Comparison of ENCODE assay signal across 17 cellular contexts in the genomic region with DNA sequence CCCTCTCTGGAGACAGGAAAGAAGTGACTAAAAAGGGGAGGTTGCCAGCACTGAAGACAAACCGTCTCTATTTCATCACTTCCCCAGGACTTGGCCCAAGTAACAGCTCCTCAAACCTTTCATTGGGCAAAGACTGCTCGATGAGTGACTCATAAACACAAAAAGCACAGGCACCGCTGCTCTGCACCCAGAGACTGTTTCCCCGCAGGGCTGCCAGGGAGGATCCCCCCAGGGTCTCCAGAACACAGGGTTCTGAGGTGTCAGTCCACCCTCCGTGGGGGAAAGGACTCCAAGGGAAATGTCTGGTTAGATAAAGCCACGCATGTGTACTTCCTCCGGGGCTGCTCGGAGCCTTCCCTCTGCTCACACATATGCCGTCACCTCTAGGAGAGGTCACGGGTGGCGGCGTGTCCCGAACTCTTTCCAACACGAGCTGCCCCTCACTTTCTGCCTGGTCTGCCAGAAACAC. TPM values are rescaled to one million over a fixed set of nuclear protein-coding genes. Genes with fewer than 3 reads are reported as not detected.
DNase-seq lines count a peak whose midpoint lies in the region; TF ChIP-seq lines count a peak whose summit lies in the region.
"Had no signal": no experiment of that assay in that cellular context is flagged by ENCODE, and none has a peak within 500 bp of the region (broad histone marks: within the 10 kb centered on the region; RNA-seq: fewer than 3 reads in every experiment).

No MANE protein-coding gene starts in this region.

- TF ChIP-seq CTCF in HFFc6 (IDR thresholded peaks at IDR 0.05) (no peak), glutamatergic neuron (IDR thresholded peaks at IDR 0.05; ENCODE audit: partially characterized antibody, unreplicated experiment) (no peak)

- H3K27ac ChIP-seq in substantia nigra (ENCODE audit: low read depth, low read length, poor library complexity, severe bottlenecking): no peak overlapping the region
- H3K27ac ChIP-seq: breast epithelium, heart left ventricle, skin epidermis, thyroid gland had no signal

- H3K36me3 Mint-ChIP-seq in HFFc6 (ENCODE audit: low read depth): no peaks in the 10 kb centered on the region
- H3K36me3 Mint-ChIP-seq in glutamatergic neuron (ENCODE audit: unreplicated experiment): no peaks in the 10 kb centered on the region

- H3K4me3 Mint-ChIP-seq in HFFc6 (peak overlapping the region; percentile 71), glutamatergic neuron (ENCODE audit: unreplicated experiment) (no peak overlapping the region)
- H3K4me3 Mint-ChIP-seq: activated naive CD4-positive, alpha-beta T cell treated with anti-CD3 and anti-CD28 coated beads for 36 hours; neural crest cell had no signal

- H3K9me3 Mint-ChIP-seq in HFFc6 (no peaks in the 10 kb centered on the region), glutamatergic neuron (ENCODE audit: unreplicated experiment) (peaks cover 11% of the 10 kb centered on the region)
- H3K9me3 Mint-ChIP-seq: activated naive CD4-positive, alpha-beta T cell treated with anti-CD3 and anti-CD28 coated beads for 36 hours; neural crest cell had no signal

- H3K27me3 Mint-ChIP-seq in HFFc6 (ENCODE audit: insufficient read depth) (peaks cover 30% of the 10 kb centered on the region), glutamatergic neuron (ENCODE audit: unreplicated experiment) (peaks cover 13% of the 10 kb centered on the region)

- peak; percentile 81 for DNase-seq in AG08396 (ENCODE audit: low spot score)
- peak; percentile 72 for DNase-seq in HFFc6
- DNase-seq in RPMI7951 (ENCODE audit: low read depth): peak; percentile 66
- peak; percentile 9 for DNase-seq in glutamatergic neuron
- DNase-seq in activated T-cell treated with anti-CD3 and anti-CD28 coated beads, Interleukin-2, amount 50 U/mL, for 48 hours: no peak
- DNase-seq in substantia nigra (lab: John Stamatoyannopoulos, UW): no peak
- DNase-seq in NCI-H146 (lab: John Stamatoyannopoulos, UW): no peak
- no peak for DNase-seq in NCI-H1436 treated with DMSO at 0.1 percent for 48 hours (lab: John Stamatoyannopoulos, UW)
- DNase-seq: ACHN; activated naive CD4-positive, alpha-beta T cell treated with anti-CD3 and anti-CD28 coated beads for 36 hours; DMS53; heart left ventricle; NCI-H1092; thyroid gland had no signal

- H3K27ac Mint-ChIP-seq in HFFc6 (no peak overlapping the region), glutamatergic neuron (ENCODE audit: unreplicated experiment) (no peak overlapping the region)
- H3K27ac Mint-ChIP-seq: activated naive CD4-positive, alpha-beta T cell treated with anti-CD3 and anti-CD28 coated beads for 36 hours had no signal

- H3K4me1 Mint-ChIP-seq in HFFc6 (ENCODE audit: low read depth): peaks cover 15% of the 10 kb centered on the region
- H3K4me1 Mint-ChIP-seq in glutamatergic neuron (ENCODE audit: low read depth, unreplicated experiment): peaks cover 3% of the 10 kb centered on the region

RNA-seq across cellular contexts. Expression of gene INSIG1, which starts 59.9 kb away (rescaled TPM):
- 10 to 100 TPM in 3 of 6 experiments, 1 to 10 TPM in 3; 7.1 to 11.0 (median 9.9) TPM for total RNA-seq in HFFc6 (2021; fragmentation: NEBNext Ultra II Directional; extraction: Animal tissue kit (Norgen Biotek cat#: 25700))
- 108 and 114 TPM in 2 replicates for total RNA-seq in RPMI7951 (2014; rRNA removed; shearing (Covaris generic))
- total RNA-seq in glutamatergic neuron (ENCODE audit: unreplicated experiment): 95.2 TPM

Comparison
In these comparisons a context has a peak if more than half of its experiments do, and no peak if none do; other contexts are left out.
1. DNase-seq: peak in AG08396 (single experiment), HFFc6 (single experiment), RPMI7951 (single experiment) and glutamatergic neuron (single experiment); none in activated T-cell treated with anti-CD3 and anti-CD28 coated beads, Interleukin-2, amount 50 U/mL, for 48 hours (0 of 2), substantia nigra (0 of 49), NCI-H146 (single experiment) and NCI-H1436 treated with DMSO at 0.1 percent for 48 hours (single experiment).